7 cellular contexts compared by ENCODE assay signal in genomic region chr11:41225856-41226255, GRCh38.
"Had no signal": no experiment of that assay in that cellular context is flagged by ENCODE, and none has a peak within 500 bp of the region (broad histone marks: within the 10 kb centered on the region; RNA-seq: fewer than 3 reads in every experiment).

No MANE protein-coding gene starts in this region.

- H3K4me3 ChIP-seq: GM23248 had no signal

- H2AFZ ChIP-seq: GM23248 had no signal

- H3K27ac ChIP-seq: GM23248, HL-60 had no signal

- H3K9ac ChIP-seq: GM23248 had no signal

- FAIRE-seq: H54, HepG2 had no signal

- DNase-seq: GM23248, GOT3, H9, HCEC 1CT had no signal
